1 cellular context compared by ENCODE assay signal in the genomic region with DNA sequence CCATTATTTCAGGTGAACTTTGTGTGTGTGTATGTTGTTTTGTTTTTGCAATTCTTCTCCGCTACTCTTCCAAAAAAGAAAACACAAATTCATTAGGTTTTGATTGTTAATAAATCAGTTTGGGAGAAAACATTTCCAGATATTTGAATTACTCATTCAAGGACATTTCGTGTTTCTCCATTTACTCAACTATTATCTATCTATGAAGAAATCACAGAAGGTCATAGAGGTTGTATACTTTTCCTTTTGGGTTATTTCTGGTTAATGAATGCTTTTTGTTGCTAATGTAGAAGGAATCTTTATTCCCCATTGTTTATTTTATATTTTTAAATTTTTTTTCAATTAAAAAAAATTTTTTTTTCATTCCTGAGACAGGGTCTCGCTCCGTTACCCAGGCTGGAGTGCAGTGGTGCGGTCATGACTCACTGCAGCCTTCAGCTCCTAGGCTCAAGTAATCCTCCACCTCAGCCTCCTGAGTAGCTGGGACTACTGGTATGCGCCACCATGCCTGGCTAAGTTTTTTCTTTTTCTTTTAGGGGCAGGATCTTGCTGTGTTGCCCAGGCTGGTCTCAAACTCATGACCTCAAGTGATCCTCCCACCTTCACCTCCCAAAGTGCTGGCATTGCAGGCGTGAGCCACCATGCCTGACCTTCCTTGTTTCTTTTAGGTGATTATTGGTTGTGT.
TF ChIP-seq lines count a peak whose summit lies in the region.

No MANE protein-coding gene starts in this region.

TF ChIP-seq in GM23338, 12 proteins besides CTCF, POLR2A, EP300 and RAD21:
- TF ChIP-seq ZNF462 (CRISPR knock-in tag; IDR thresholded peaks at IDR 0.05), result no peak
- TF ChIP-seq POLR2AphosphoS5 (IDR thresholded peaks at IDR 0.05; ENCODE audit: low read depth), result no peak
- no peak for TF ChIP-seq STAT1 (IDR thresholded peaks at IDR 0.05; ENCODE audit: unreplicated experiment)
- TF ChIP-seq NANOG (IDR thresholded peaks at IDR 0.05; ENCODE audit: borderline replicate concordance), result no peak
- no peak for TF ChIP-seq ZNF114 (CRISPR knock-in tag; IDR thresholded peaks at IDR 0.05)
- no peak for TF ChIP-seq REST (IDR thresholded peaks at IDR 0.05; ENCODE audit: unreplicated experiment)
- no peak for TF ChIP-seq ETS1 (IDR thresholded peaks at IDR 0.05)
- TF ChIP-seq EZH2phosphoT487 (IDR thresholded peaks at IDR 0.05; ENCODE audit: unreplicated experiment), result no peak
- no peak for TF ChIP-seq JUNB (IDR thresholded peaks at IDR 0.05; ENCODE audit: unreplicated experiment)
- no peak for TF ChIP-seq ZNF331 (CRISPR knock-in tag; IDR thresholded peaks at IDR 0.05; ENCODE audit: low read depth)
- no peak for TF ChIP-seq CREB1 (CRISPR knock-in tag; IDR thresholded peaks at IDR 0.05; ENCODE audit: low read depth)
TF ChIP-seq in GM23338: peak in this region for 0.
